In genomic region chr1:21568809-21569385, GRCh38 we compare ENCODE assay signal across 1 cellular context.
TF ChIP-seq lines count a peak whose summit lies in the region.

No MANE protein-coding gene starts in this region.

TF ChIP-seq in HepG2, 621 proteins besides CTCF, POLR2A, EP300 and RAD21:
- TF ChIP-seq, protein P1, sequence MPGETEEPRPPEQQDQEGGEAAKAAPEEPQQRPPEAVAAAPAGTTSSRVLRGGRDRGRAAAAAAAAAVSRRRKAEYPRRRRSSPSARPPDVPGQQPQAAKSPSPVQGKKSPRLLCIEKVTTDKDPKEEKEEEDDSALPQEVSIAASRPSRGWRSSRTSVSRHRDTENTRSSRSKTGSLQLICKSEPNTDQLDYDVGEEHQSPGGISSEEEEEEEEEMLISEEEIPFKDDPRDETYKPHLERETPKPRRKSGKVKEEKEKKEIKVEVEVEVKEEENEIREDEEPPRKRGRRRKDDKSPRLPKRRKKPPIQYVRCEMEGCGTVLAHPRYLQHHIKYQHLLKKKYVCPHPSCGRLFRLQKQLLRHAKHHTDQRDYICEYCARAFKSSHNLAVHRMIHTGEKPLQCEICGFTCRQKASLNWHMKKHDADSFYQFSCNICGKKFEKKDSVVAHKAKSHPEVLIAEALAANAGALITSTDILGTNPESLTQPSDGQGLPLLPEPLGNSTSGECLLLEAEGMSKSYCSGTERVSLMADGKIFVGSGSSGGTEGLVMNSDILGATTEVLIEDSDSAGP (CRISPR knock-in tag; IDR thresholded peaks at IDR 0.05; ENCODE audit: borderline replicate concordance): 0 out of 2 replicates have a peak, but pooled peaks have one; percentile 18
- TF ChIP-seq ZNF737 (CRISPR knock-in tag; IDR thresholded peaks at IDR 0.05; ENCODE audit: borderline replicate concordance): no peak
